Comparison of ENCODE assay signal across 16 cellular contexts in the genomic region with DNA sequence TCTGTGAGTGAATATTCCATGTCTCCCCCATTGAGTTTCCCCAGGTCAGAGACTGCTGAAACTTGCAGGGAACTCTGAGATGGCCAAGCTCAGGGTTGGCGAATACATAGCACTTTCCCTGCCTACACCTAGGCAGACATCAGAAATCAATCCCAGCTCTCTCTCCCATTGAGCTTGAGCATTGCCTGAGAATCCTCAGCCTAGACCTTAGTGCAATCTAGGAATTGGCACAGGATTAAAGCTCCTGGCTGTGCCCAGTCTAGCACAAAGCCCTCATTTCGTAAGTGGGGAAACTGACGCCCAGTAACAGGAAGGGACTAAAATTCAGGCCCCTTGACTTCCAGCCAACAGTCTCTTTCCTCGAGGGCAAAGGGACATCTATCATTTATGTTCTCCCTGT.
"Had no signal": no experiment of that assay in that cellular context is flagged by ENCODE, and none has a peak within 500 bp of the region (broad histone marks: within the 10 kb centered on the region; RNA-seq: fewer than 3 reads in every experiment).

No MANE protein-coding gene starts in this region.

- H3K36me3 Mint-ChIP-seq: memory B cell; natural killer cell treated with Interleukin-12 subunit alpha and Interleukin-12 subunit beta and Interleukin-15 and Interleukin-18, amount 100 ng/mL, for 72 hours had no signal

- H3K9me3 ChIP-seq: right atrium auricular region, tibial artery had no signal

- DNase-seq: activated CD4-positive, alpha-beta memory T cell treated with anti-CD3 and anti-CD28 coated beads for 36 hours; activated naive CD4-positive, alpha-beta T cell treated with anti-CD3 and anti-CD28 coated beads, Interleukin-2, amount 10 ng/mL, durations not matched to agents 7 days and 5 days; activated T-cell treated with anti-CD3 and anti-CD28 coated beads, Interleukin-2, amount 50 U/mL, for 24 hours; central memory CD4-positive, alpha-beta T cell; islet precursor cell; stimulated activated CD4-positive, alpha-beta T cell treated with anti-CD3 and anti-CD28 coated beads, Interleukin-15, amount 100 ng/mL, for 24 hours; stimulated activated CD4-positive, alpha-beta T cell treated with anti-CD3 and anti-CD28 coated beads, Interleukin-4, amount 100 ng/mL, for 1 hour; stimulated activated naive CD4-positive, alpha-beta T cell; tibial artery; WERI-Rb-1 had no signal

- ATAC-seq: left lobe of liver; natural killer cell treated with Interleukin-12 subunit alpha and Interleukin-12 subunit beta and Interleukin-15 and Interleukin-18, amount 100 ng/mL, for 72 hours had no signal

- H3K27ac Mint-ChIP-seq: activated CD4-positive, alpha-beta memory T cell treated with anti-CD3 and anti-CD28 coated beads for 36 hours; activated naive CD4-positive, alpha-beta T cell treated with anti-CD3 and anti-CD28 coated beads, Interleukin-2, amount 10 ng/mL, durations not matched to agents 7 days and 5 days; activated T-cell treated with anti-CD3 and anti-CD28 coated beads, Interleukin-2, amount 50 U/mL, for 24 hours; memory B cell; natural killer cell treated with Interleukin-12 subunit alpha and Interleukin-12 subunit beta and Interleukin-15 and Interleukin-18, amount 100 ng/mL, for 72 hours; progenitor cell of endocrine pancreas had no signal

- H3K27me3 ChIP-seq: right atrium auricular region, tibial artery had no signal

- H3K9me3 Mint-ChIP-seq: activated CD4-positive, alpha-beta memory T cell treated with anti-CD3 and anti-CD28 coated beads for 36 hours; activated T-cell treated with anti-CD3 and anti-CD28 coated beads, Interleukin-2, amount 50 U/mL, for 24 hours; memory B cell; natural killer cell treated with Interleukin-12 subunit alpha and Interleukin-12 subunit beta and Interleukin-15 and Interleukin-18, amount 100 ng/mL, for 72 hours had no signal

- H3K4me3 Mint-ChIP-seq: activated CD4-positive, alpha-beta memory T cell treated with anti-CD3 and anti-CD28 coated beads for 36 hours; activated naive CD4-positive, alpha-beta T cell treated with anti-CD3 and anti-CD28 coated beads, Interleukin-2, amount 10 ng/mL, durations not matched to agents 7 days and 5 days; activated T-cell treated with anti-CD3 and anti-CD28 coated beads, Interleukin-2, amount 50 U/mL, for 24 hours; memory B cell; natural killer cell treated with Interleukin-12 subunit alpha and Interleukin-12 subunit beta and Interleukin-15 and Interleukin-18, amount 100 ng/mL, for 72 hours had no signal

- H3K27ac ChIP-seq: coronary artery, right atrium auricular region, tibial artery, WERI-Rb-1 had no signal

- H3K4me3 ChIP-seq: coronary artery, right atrium auricular region, tibial artery had no signal

- H3K36me3 ChIP-seq: right atrium auricular region, tibial artery, WERI-Rb-1 had no signal
